8 cellular contexts compared by ENCODE assay signal in genomic region chr17:17694229-17695081, GRCh38. TPM values are rescaled to one million over a fixed set of nuclear protein-coding genes. Genes with fewer than 3 reads are reported as not detected.
DNase-seq lines count a peak whose midpoint lies in the region; ATAC-seq and TF ChIP-seq lines count a peak whose summit lies in the region.

No MANE protein-coding gene starts in this region.

- peak overlapping the region; percentile 82 for H3K4me3 ChIP-seq in GM12875 (ENCODE audit: low read depth, low read length)

- H3K27ac ChIP-seq in cingulate gyrus (ENCODE audit: low read depth, low read length), result peak overlapping the region; percentile 99

- ATAC-seq in HG02610 (IDR thresholded peaks at IDR 0.05; ENCODE audit: unreplicated experiment) (peak; percentile 42), left lobe of liver (peak; percentile 76)

- DNase-seq in NCI-H2227 (lab: John Stamatoyannopoulos, UW; ENCODE audit: unreplicated experiment) (peak; percentile 81), left lobe of liver (ENCODE audit: low spot score) (peak; percentile 78), AML-193 (lab: John Stamatoyannopoulos, UW) (no peak)
- peak; percentile 72 to 75 for DNase-seq in activated CD4-positive, alpha-beta T cell treated with anti-CD3 and anti-CD28 coated beads for 4 hours
- peak; percentile 67 to 68 for DNase-seq in stimulated activated CD4-positive, alpha-beta T cell treated with anti-CD3 and anti-CD28 coated beads, Interleukin-2, amount 100 ng/mL, for 24 hours

- no peak for TF ChIP-seq CTCF in GM12875 (IDR thresholded peaks at IDR 0.05; ENCODE audit: borderline replicate concordance, insufficient read depth, low read depth, low read length)

RNA-seq across cellular contexts. Expression of gene RAI1, which starts 13.2 kb away (rescaled TPM):
- total RNA-seq in left lobe of liver, result 7.8 TPM

Comparison
In these comparisons a context has a peak if more than half of its experiments do, and no peak if none do; other contexts are left out.
1. DNase-seq: peak in NCI-H2227 (single experiment), activated CD4-positive, alpha-beta T cell treated with anti-CD3 and anti-CD28 coated beads for 4 hours (2 of 2), left lobe of liver (single experiment) and stimulated activated CD4-positive, alpha-beta T cell treated with anti-CD3 and anti-CD28 coated beads, Interleukin-2, amount 100 ng/mL, for 24 hours (2 of 2); none in AML-193 (0 of 2).